Comparison of ENCODE assay signal across 2 cellular contexts in the genomic region with DNA sequence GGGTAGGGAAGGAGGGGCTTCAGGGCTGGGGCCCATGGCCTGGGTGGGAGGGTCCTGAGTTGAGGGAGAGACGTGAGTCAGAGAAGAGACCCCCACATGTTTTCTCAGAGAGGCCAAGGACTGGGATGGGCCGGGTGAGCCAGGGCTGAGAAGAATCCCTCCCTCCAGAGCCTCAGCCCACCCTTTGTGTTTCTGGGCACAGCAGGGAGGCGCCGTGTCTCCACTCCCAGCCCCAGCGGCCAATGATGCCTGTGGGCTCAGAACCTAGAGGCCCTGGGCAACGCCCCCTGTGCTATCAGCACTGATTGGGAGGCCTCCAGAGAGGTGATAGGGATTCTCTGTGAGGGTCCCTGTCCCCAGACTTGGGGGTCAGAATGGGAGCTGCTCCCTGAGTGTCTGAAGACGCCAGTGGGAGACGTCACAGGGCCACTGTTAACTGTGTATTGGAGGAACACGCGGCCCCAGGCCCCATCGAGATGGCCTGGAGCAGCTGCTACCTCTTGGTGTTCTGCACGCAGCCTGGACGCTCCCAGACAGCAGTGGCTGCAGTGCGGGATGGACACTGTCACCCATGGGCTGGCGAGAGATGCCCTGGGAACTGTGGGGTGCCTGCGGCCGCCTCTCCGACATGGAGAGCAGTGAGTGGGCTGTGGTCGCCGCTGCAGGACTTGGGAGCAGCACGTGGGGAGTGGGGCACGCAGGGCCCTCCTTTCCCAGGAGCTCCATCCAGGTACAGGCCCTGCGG.
TF ChIP-seq lines count a peak whose summit lies in the region.

No MANE protein-coding gene starts in this region.

TF ChIP-seq in SK-N-SH treated with all-trans-retinoic acid at 6 μM for 48 hours, 23 proteins besides CTCF, POLR2A, EP300 and RAD21 (continued from another document):
- TF ChIP-seq, protein P1, sequence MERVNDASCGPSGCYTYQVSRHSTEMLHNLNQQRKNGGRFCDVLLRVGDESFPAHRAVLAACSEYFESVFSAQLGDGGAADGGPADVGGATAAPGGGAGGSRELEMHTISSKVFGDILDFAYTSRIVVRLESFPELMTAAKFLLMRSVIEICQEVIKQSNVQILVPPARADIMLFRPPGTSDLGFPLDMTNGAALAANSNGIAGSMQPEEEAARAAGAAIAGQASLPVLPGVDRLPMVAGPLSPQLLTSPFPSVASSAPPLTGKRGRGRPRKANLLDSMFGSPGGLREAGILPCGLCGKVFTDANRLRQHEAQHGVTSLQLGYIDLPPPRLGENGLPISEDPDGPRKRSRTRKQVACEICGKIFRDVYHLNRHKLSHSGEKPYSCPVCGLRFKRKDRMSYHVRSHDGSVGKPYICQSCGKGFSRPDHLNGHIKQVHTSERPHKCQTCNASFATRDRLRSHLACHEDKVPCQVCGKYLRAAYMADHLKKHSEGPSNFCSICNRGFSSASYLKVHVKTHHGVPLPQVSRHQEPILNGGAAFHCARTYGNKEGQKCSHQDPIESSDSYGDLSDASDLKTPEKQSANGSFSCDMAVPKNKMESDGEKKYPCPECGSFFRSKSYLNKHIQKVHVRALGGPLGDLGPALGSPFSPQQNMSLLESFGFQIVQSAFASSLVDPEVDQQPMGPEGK (CRISPR knock-in tag; IDR thresholded peaks at IDR 0.05; ENCODE audit: borderline replicate concordance) = no peak
- TF ChIP-seq ZNF8 (CRISPR knock-in tag; IDR thresholded peaks at IDR 0.05) = no peak
- TF ChIP-seq, protein P2, sequence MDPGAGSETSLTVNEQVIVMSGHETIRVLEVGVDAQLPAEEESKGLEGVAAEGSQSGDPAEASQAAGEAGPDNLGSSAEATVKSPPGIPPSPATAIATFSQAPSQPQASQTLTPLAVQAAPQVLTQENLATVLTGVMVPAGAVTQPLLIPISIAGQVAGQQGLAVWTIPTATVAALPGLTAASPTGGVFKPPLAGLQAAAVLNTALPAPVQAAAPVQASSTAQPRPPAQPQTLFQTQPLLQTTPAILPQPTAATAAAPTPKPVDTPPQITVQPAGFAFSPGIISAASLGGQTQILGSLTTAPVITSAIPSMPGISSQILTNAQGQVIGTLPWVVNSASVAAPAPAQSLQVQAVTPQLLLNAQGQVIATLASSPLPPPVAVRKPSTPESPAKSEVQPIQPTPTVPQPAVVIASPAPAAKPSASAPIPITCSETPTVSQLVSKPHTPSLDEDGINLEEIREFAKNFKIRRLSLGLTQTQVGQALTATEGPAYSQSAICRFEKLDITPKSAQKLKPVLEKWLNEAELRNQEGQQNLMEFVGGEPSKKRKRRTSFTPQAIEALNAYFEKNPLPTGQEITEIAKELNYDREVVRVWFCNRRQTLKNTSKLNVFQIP (CRISPR knock-in tag; IDR thresholded peaks at IDR 0.05; ENCODE audit: borderline replicate concordance, low read depth) = no peak
- TF ChIP-seq, protein P3, sequence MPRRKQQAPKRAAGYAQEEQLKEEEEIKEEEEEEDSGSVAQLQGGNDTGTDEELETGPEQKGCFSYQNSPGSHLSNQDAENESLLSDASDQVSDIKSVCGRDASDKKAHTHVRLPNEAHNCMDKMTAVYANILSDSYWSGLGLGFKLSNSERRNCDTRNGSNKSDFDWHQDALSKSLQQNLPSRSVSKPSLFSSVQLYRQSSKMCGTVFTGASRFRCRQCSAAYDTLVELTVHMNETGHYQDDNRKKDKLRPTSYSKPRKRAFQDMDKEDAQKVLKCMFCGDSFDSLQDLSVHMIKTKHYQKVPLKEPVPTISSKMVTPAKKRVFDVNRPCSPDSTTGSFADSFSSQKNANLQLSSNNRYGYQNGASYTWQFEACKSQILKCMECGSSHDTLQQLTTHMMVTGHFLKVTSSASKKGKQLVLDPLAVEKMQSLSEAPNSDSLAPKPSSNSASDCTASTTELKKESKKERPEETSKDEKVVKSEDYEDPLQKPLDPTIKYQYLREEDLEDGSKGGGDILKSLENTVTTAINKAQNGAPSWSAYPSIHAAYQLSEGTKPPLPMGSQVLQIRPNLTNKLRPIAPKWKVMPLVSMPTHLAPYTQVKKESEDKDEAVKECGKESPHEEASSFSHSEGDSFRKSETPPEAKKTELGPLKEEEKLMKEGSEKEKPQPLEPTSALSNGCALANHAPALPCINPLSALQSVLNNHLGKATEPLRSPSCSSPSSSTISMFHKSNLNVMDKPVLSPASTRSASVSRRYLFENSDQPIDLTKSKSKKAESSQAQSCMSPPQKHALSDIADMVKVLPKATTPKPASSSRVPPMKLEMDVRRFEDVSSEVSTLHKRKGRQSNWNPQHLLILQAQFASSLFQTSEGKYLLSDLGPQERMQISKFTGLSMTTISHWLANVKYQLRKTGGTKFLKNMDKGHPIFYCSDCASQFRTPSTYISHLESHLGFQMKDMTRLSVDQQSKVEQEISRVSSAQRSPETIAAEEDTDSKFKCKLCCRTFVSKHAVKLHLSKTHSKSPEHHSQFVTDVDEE (CRISPR knock-in tag; IDR thresholded peaks at IDR 0.05) = no peak
- TF ChIP-seq ARNTL (CRISPR knock-in tag; IDR thresholded peaks at IDR 0.05; ENCODE audit: borderline replicate concordance, low read depth) = no peak
- no peak for TF ChIP-seq ZFP30 (CRISPR knock-in tag; IDR thresholded peaks at IDR 0.05)
- TF ChIP-seq RARB (CRISPR knock-in tag; IDR thresholded peaks at IDR 0.05) = no peak
- no peak for TF ChIP-seq ZFP3 (CRISPR knock-in tag; IDR thresholded peaks at IDR 0.05)
- no peak for TF ChIP-seq ZNF565 (CRISPR knock-in tag; conservative IDR thresholded peaks at IDR 0.05; ENCODE audit: low read depth)
- no peak for TF ChIP-seq OSR1 (CRISPR knock-in tag; IDR thresholded peaks at IDR 0.05)
TF ChIP-seq in SK-N-SH treated with all-trans-retinoic acid at 6 μM for 48 hours: peak in this region for 0.

TF ChIP-seq in SK-N-SH, 30 proteins besides CTCF, POLR2A, EP300 and RAD21 (continued from another document):
- TF ChIP-seq, protein P4, sequence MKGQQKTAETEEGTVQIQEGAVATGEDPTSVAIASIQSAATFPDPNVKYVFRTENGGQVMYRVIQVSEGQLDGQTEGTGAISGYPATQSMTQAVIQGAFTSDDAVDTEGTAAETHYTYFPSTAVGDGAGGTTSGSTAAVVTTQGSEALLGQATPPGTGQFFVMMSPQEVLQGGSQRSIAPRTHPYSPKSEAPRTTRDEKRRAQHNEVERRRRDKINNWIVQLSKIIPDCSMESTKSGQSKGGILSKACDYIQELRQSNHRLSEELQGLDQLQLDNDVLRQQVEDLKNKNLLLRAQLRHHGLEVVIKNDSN (IDR thresholded peaks at IDR 0.05; ENCODE audit: borderline replicate concordance, low read depth) = no peak
- TF ChIP-seq MXI1 (IDR thresholded peaks at IDR 0.05; ENCODE audit: low read depth, low read length) = no peak
- TF ChIP-seq SIN3A (IDR thresholded peaks at IDR 0.05; ENCODE audit: borderline replicate concordance, low read depth, low read length) = no peak
- TF ChIP-seq, protein P5, sequence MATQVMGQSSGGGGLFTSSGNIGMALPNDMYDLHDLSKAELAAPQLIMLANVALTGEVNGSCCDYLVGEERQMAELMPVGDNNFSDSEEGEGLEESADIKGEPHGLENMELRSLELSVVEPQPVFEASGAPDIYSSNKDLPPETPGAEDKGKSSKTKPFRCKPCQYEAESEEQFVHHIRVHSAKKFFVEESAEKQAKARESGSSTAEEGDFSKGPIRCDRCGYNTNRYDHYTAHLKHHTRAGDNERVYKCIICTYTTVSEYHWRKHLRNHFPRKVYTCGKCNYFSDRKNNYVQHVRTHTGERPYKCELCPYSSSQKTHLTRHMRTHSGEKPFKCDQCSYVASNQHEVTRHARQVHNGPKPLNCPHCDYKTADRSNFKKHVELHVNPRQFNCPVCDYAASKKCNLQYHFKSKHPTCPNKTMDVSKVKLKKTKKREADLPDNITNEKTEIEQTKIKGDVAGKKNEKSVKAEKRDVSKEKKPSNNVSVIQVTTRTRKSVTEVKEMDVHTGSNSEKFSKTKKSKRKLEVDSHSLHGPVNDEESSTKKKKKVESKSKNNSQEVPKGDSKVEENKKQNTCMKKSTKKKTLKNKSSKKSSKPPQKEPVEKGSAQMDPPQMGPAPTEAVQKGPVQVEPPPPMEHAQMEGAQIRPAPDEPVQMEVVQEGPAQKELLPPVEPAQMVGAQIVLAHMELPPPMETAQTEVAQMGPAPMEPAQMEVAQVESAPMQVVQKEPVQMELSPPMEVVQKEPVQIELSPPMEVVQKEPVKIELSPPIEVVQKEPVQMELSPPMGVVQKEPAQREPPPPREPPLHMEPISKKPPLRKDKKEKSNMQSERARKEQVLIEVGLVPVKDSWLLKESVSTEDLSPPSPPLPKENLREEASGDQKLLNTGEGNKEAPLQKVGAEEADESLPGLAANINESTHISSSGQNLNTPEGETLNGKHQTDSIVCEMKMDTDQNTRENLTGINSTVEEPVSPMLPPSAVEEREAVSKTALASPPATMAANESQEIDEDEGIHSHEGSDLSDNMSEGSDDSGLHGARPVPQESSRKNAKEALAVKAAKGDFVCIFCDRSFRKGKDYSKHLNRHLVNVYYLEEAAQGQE (IDR thresholded peaks at IDR 0.05; ENCODE audit: low read depth, low read length) = no peak
- TF ChIP-seq SMC3 (IDR thresholded peaks at IDR 0.05; ENCODE audit: low read depth, low read length) = no peak
